ENCODE assay signal across 23 cellular contexts in the genomic region with DNA sequence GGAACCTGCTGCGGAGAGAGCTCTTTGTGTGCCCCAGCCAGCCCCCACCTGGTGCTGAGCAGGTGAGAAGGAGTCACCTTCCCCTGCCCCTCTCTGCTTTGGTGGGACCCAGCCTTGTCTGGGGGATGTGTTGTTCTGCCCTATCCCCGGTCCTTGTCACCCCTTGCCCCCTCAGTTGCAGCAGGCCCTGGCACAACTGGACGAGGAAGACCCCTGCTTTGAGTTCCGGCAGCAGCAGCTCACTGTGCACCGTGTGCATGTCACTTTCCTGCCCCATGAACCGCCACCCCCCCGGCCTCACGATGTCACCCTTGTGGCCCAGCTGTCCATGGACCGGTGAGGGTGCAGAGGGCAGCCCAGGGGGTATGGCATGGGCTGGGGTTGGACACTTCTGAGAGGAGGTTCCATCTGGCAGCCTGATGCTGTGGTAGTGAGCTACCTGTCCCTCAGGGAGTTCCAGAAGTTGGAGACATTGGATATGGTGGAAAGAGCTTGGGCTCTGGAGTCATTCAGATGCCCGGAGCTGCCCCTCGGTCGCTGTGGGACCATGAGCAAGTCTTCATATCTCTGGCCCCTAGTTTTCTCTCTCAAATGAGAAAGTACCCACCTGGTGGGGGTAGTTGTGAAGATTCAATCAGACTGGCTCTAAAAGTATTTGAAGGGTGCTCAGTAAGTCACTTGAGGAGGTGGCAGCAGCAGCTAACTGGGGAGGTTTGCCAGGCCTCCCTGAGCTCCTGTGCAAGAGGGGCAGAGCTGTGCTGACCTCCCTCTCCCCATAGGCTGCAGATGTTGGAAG. TPM values are rescaled to one million over a fixed set of nuclear protein-coding genes. Genes with fewer than 3 reads are reported as not detected.
DNase-seq lines count a peak whose midpoint lies in the region; ATAC-seq and TF ChIP-seq lines count a peak whose summit lies in the region.
"Had no signal": no experiment of that assay in that cellular context is flagged by ENCODE, and none has a peak within 500 bp of the region (broad histone marks: within the 10 kb centered on the region; RNA-seq: fewer than 3 reads in every experiment).

No MANE protein-coding gene starts in this region.

- H3K4me1 ChIP-seq in left ventricle myocardium inferior: peaks cover 39% of the 10 kb centered on the region
- H3K4me1 ChIP-seq in upper lobe of right lung: peaks cover 16% of the 10 kb centered on the region

- no peak for ATAC-seq in left cardiac atrium
- no peak for ATAC-seq in memory B cell (ENCODE audit: low read depth)
- no peak for ATAC-seq in upper lobe of right lung
- no peak for ATAC-seq in omental fat pad (ENCODE audit: low FRiP score)
- ATAC-seq: WTC11 had no signal

- peaks cover 5% of the 10 kb centered on the region for H3K36me3 ChIP-seq in left ventricle myocardium inferior
- H3K36me3 ChIP-seq in upper lobe of right lung: peaks cover under 1% of the 10 kb centered on the region
- H3K36me3 ChIP-seq: MG63, SJCRH30 had no signal

- H3K36me3 Mint-ChIP-seq in memory B cell: peaks cover 21% of the 10 kb centered on the region

- H3K27ac ChIP-seq in left ventricle myocardium inferior (replicated peaks): no peak overlapping the region
- H3K27ac ChIP-seq in RWPE1: peak overlapping the region; percentile 100
- H3K27ac ChIP-seq in upper lobe of right lung: no peak overlapping the region
- H3K27ac ChIP-seq: SJCRH30, thoracic aorta had no signal

- H3K4me3 ChIP-seq in left ventricle myocardium inferior: no peak overlapping the region
- H3K4me3 ChIP-seq in upper lobe of right lung: no peak overlapping the region
- H3K4me3 ChIP-seq: MG63, SJCRH30, thoracic aorta had no signal

- in situ Hi-C loops in ACHN (cut with HindIII; ENCODE audit: low pct_ligation_motif_present, low pct_unique_long_range_greater_than_20kb, low sequenced_read_pairs): no loop called here

- peaks cover 42% of the 10 kb centered on the region for H3K27me3 ChIP-seq in left ventricle myocardium inferior (ENCODE audit: low read depth)
- H3K27me3 ChIP-seq in upper lobe of right lung: peaks cover 16% of the 10 kb centered on the region

- POLR2A ChIA-PET in RWPE1 (lab: Yijun Ruan, JAX; ENCODE audit: low non-redundant PET): no interaction called here

- TF ChIP-seq CTCF in left ventricle myocardium inferior (IDR thresholded peaks at IDR 0.05; ENCODE audit: borderline replicate concordance) (no peak), RWPE1 (conservative IDR thresholded peaks at IDR 0.05; ENCODE audit: low read depth) (no peak), upper lobe of right lung (IDR thresholded peaks at IDR 0.05) (no peak), omental fat pad (IDR thresholded peaks at IDR 0.05) (no peak)

- peaks cover 41% of the 10 kb centered on the region for H3K4me1 Mint-ChIP-seq in memory B cell

- intact Hi-C loops in left ventricle myocardium inferior (cut with micrococcal nuclease): no loop called here
- intact Hi-C loops in left cardiac atrium (cut with DNase I): no loop called here
- intact Hi-C loops in upper lobe of right lung (cut with DNase I): no loop called here

- no peaks in the 10 kb centered on the region for H3K27me3 Mint-ChIP-seq in memory B cell

- no peak overlapping the region for H3K4me3 Mint-ChIP-seq in memory B cell
- H3K4me3 Mint-ChIP-seq: mesothelial cell of epicardium, WTC11 had no signal

- peak overlapping the region; percentile 9 for H3K27ac Mint-ChIP-seq in memory B cell
- H3K27ac Mint-ChIP-seq: mesothelial cell of epicardium had no signal

- CTCF ChIA-PET in RWPE1 (lab: Yijun Ruan, JAX): interaction anchor here (0.6 kb wide), 1 partner anchor 69 kb away, joined by 4 read pairs; no protein-coding TSS in a partner anchor

- H3K9me3 ChIP-seq in left ventricle myocardium inferior (replicated peaks) (no peaks in the 10 kb centered on the region), upper lobe of right lung (no peaks in the 10 kb centered on the region)
- H3K9me3 ChIP-seq: MG63, SJCRH30, thoracic aorta had no signal

- peak; percentile 8 for DNase-seq in left ventricle myocardium inferior
- no peak for DNase-seq in left cardiac atrium
- no peak for DNase-seq in RWPE1 (ENCODE audit: low spot score)
- peak in 1 of 2 donors; percentile 9 for DNase-seq in memory B cell (ENCODE audit: low spot score in 2 of 2)
- DNase-seq in upper lobe of right lung: peak; percentile 61
- no peak for DNase-seq in omental fat pad (ENCODE audit: low spot score)
- DNase-seq in inferior parietal cortex (ENCODE audit: extremely low spot score): no peak
- DNase-seq in ACHN: no peak
- DNase-seq: amygdala, Calu3, foreskin melanocyte, MG63, NCI-H146, NCI-H2171, NCI-H526 treated with DMSO at 0.1 percent for 48 hours, SJCRH30 had no signal

- no peaks in the 10 kb centered on the region for H3K9me3 Mint-ChIP-seq in memory B cell
- H3K9me3 Mint-ChIP-seq: mesothelial cell of epicardium, WTC11 had no signal

RNA-seq across cellular contexts. Expression of a gene that starts 4.3 kb away (rescaled TPM):
- total RNA-seq in left ventricle myocardium inferior (not detected), left cardiac atrium (under 1 TPM; 0.32 to 0.50 TPM), upper lobe of right lung (6.0 TPM), omental fat pad (under 1 TPM in 2 of 4 donors, not detected in 2; 0.24 to 0.37 TPM)
- total RNA-seq: cardiac septum, dermis microvascular lymphatic vessel endothelial cell, G401 had no signal

RNA-seq across cellular contexts. Expression of a gene that starts 9.1 kb away (rescaled TPM):
- total RNA-seq in left ventricle myocardium inferior: 10.9 TPM
- total RNA-seq in left cardiac atrium: 10 to 100 TPM; 13.6 to 18.4 TPM
- total RNA-seq in upper lobe of right lung: 27.6 TPM
- total RNA-seq in omental fat pad: 10 to 100 TPM; 20.1 to 25.0 (median 22.8) TPM

RNA-seq across cellular contexts. Expression of a gene that starts 19.7 kb away (rescaled TPM):
- total RNA-seq in left ventricle myocardium inferior: not detected
- under 1 TPM; 0.47 to 0.50 TPM for total RNA-seq in left cardiac atrium
- total RNA-seq in upper lobe of right lung: 0.75 TPM
- 1 to 10 TPM in 1 of 4 donors, not detected in 3; 1.6 TPM for total RNA-seq in omental fat pad
- total RNA-seq: epithelial cell of proximal tubule had no signal

RNA-seq across cellular contexts. Expression of a gene that starts 41.3 kb away (rescaled TPM):
- total RNA-seq in left ventricle myocardium inferior (4.6 TPM), left cardiac atrium (1 to 10 TPM; 5.0 to 6.9 TPM), upper lobe of right lung (6.4 TPM), omental fat pad (1 to 10 TPM; 3.2 to 7.4 (median 4.3) TPM)

Comparison
In these comparisons a context has a peak if more than half of its experiments do, and no peak if none do; other contexts are left out.
1. DNase-seq: peak in left ventricle myocardium inferior (single experiment) and upper lobe of right lung (single experiment); none in left cardiac atrium (single experiment), RWPE1 (single experiment), omental fat pad (single experiment), inferior parietal cortex (single experiment) and ACHN (single experiment).